In genomic region chr9:35112257-35113020, GRCh38 we compare ENCODE assay signal across 1 cellular context.
TF ChIP-seq lines count a peak whose summit lies in the region.

No MANE protein-coding gene starts in this region.

TF ChIP-seq in IMR-90, 13 proteins besides CTCF, POLR2A, EP300 and RAD21:
- TF ChIP-seq USF2 (IDR thresholded peaks at IDR 0.05; ENCODE audit: low read depth, low read length) = no peak
- peak; percentile 54 for TF ChIP-seq FOS (IDR thresholded peaks at IDR 0.05; ENCODE audit: low read depth, low read length)
TF ChIP-seq in IMR-90: peak in this region for 1.
